3 cellular contexts compared by ENCODE assay signal in the genomic region with DNA sequence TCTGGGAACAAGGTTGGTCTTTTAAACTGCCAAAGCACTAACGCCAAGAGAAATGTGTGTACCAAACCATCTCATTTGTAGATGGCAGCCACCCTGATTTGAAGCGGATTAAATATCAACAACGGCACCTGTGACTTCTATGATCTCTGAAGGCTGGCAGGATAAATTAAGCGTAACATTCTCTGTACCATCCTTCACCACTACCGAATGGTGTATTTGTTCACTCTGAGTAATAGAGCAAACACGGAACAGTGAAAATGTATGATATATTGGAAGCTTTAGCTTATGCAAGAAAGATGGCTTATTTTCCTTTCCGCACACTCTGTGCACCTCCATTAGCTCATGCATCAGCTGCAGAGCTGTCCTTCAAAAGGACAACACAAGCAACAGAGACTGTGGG.
"Had no signal": no experiment of that assay in that cellular context is flagged by ENCODE, and none has a peak within 500 bp of the region (broad histone marks: within the 10 kb centered on the region; RNA-seq: fewer than 3 reads in every experiment).

No MANE protein-coding gene starts in this region.

- DNase-seq: H9, HCEC 1CT, IMR-90 had no signal
